17 cellular contexts compared by ENCODE assay signal in genomic region chr20:11231742-11232141, GRCh38.
DNase-seq lines count a peak whose midpoint lies in the region; ATAC-seq, FAIRE-seq and TF ChIP-seq lines count a peak whose summit lies in the region.
"Had no signal": no experiment of that assay in that cellular context is flagged by ENCODE, and none has a peak within 500 bp of the region (broad histone marks: within the 10 kb centered on the region; RNA-seq: fewer than 3 reads in every experiment).

No MANE protein-coding gene starts in this region.

- H3K27ac ChIP-seq in right cardiac atrium (ENCODE audit: low read length) (no peak overlapping the region), heart right ventricle (no peak overlapping the region), GM12878 (ENCODE audit: control insufficient read depth, insufficient read depth) (no peak overlapping the region), mesendoderm (ENCODE audit: low read depth, low read length) (no peak overlapping the region), substantia nigra (ENCODE audit: low read depth, low read length, poor library complexity, severe bottlenecking) (peak overlapping the region; percentile 27)
- H3K27ac ChIP-seq: C4-2B, KMS-11 had no signal

- H3K27me3 ChIP-seq in right cardiac atrium (ENCODE audit: control insufficient read depth, insufficient read depth): no peaks in the 10 kb centered on the region
- no peaks in the 10 kb centered on the region for H3K27me3 ChIP-seq in heart right ventricle
- H3K27me3 ChIP-seq in GM12878 (replicated peaks in 1 of 2; ENCODE audit: control insufficient read depth in 2 of 2, insufficient read depth in 2 of 2, low read length in 1 of 2): no peaks in the 10 kb centered on the region
- no peaks in the 10 kb centered on the region for H3K27me3 ChIP-seq in mesendoderm (ENCODE audit: insufficient read depth, low read length, poor library complexity)

- SMC1A ChIA-PET in GM12878 (lab: Charles Lee; ENCODE audit: uncharacterized antibody, unreplicated experiment): interaction anchor here (1.0 to 2.9 kb wide), 8 partner anchors 9 to 73 kb away, joined by 3 to 16 read pairs (median 4); no protein-coding TSS in a partner anchor

- DNase-seq in right cardiac atrium (peak in 2 of 3 donors; percentile 31 to 33), heart right ventricle (no peak), GM12878 (ENCODE audit: low read depth, low spot score) (no peak), mesendoderm (no peak), substantia nigra (lab: John Stamatoyannopoulos, UW) (peak in 14 of 49 donors; percentile 4 to 44 (median 20)), DMS53 (lab: John Stamatoyannopoulos, UW) (no peak), cortex of kidney (lab: John Stamatoyannopoulos, UW) (no peak), COLO829 (ENCODE audit: low spot score) (no peak)
- DNase-seq: H7; MM.1S; NCI-H1105; NCI-H187 treated with DMSO at 0.1 percent for 48 hours; NCI-H526; NK-92 treated with Interleukin-12 subunit alpha and Interleukin-12 subunit beta, amount 100 ng/mL, for 24 hours had no signal

- POLR2A ChIA-PET in GM12878 (lab: Charles Lee): interaction anchor here (0.7 kb wide), 1 partner anchor 17 kb away, joined by 3 read pairs; no protein-coding TSS in a partner anchor

- H2BK120ac ChIP-seq in mesendoderm (ENCODE audit: low read depth, low read length): peak overlapping the region; percentile 17

- no peak for ATAC-seq in right cardiac atrium
- no peak for ATAC-seq in heart right ventricle
- ATAC-seq in GM12878: peak; percentile 74

- H4K8ac ChIP-seq in mesendoderm (ENCODE audit: low read depth, low read length): no peak overlapping the region

- no peak for TF ChIP-seq EP300 in GM12878 (IDR thresholded peaks at IDR 0.05; ENCODE audit: borderline replicate concordance in 1 of 2, control insufficient read depth in 1 of 2, low read depth in 2 of 2, low read length in 2 of 2)

- no peak overlapping the region for H2AK5ac ChIP-seq in mesendoderm (ENCODE audit: low read length)

- CTCF ChIA-PET in GM12878 (lab: Yijun Ruan, JAX): interaction anchor here (0.7 to 1.9 kb wide), 10 partner anchors 10 to 43 kb away, joined by 3 to 7 read pairs (median 4); no protein-coding TSS in a partner anchor

- RAD21 ChIA-PET in GM12878 (lab: Charles Lee; ENCODE audit: unreplicated experiment): interaction anchor here (0.9 to 2.9 kb wide), 3 partner anchors 10 to 36 kb away, joined by 5 to 12 read pairs (median 7); no protein-coding TSS in a partner anchor

- no peak overlapping the region for H2BK15ac ChIP-seq in mesendoderm (replicated peaks; ENCODE audit: low read depth)

- in situ Hi-C loops in GM12878 (cut with MboI): no loop called here

- no peak overlapping the region for H3K23ac ChIP-seq in mesendoderm (ENCODE audit: low read length)

- peaks cover 8% of the 10 kb centered on the region for H3K4me1 ChIP-seq in right cardiac atrium (ENCODE audit: control insufficient read depth, insufficient read depth, low read length)
- H3K4me1 ChIP-seq in heart right ventricle: peaks cover 5 to 44% (median 20%) of the 10 kb centered on the region in 9 donors
- H3K4me1 ChIP-seq in GM12878 (ENCODE audit: control insufficient read depth, insufficient read depth, low read length): peaks cover 15% of the 10 kb centered on the region
- H3K4me1 ChIP-seq in mesendoderm (ENCODE audit: control insufficient read depth, low read depth, low read length): peaks cover 17% of the 10 kb centered on the region

- TF ChIP-seq CTCF in heart right ventricle (IDR thresholded peaks at IDR 0.05): no peak
- peak in 1 of 3 experiments; percentile 22; a peak in 2 of 6 replicates for TF ChIP-seq CTCF in GM12878 (IDR thresholded peaks at IDR 0.05 in 2 of 3, conservative IDR thresholded peaks at IDR 0.05 in 1 of 3; ENCODE audit: control insufficient read depth in 2 of 3, extremely low read depth in 1 of 3, insufficient read depth in 1 of 3, low read depth in 3 of 3, low read length in 3 of 3)

- H3K9me3 ChIP-seq in right cardiac atrium (ENCODE audit: control insufficient read depth, low read length): no peaks in the 10 kb centered on the region
- H3K9me3 ChIP-seq in heart right ventricle: no peaks in the 10 kb centered on the region
- no peaks in the 10 kb centered on the region for H3K9me3 ChIP-seq in GM12878 (replicated peaks; ENCODE audit: control insufficient read depth, insufficient read depth, low read length)

- H3K36me3 ChIP-seq in heart right ventricle: no peaks in the 10 kb centered on the region
- no peaks in the 10 kb centered on the region for H3K36me3 ChIP-seq in GM12878 (ENCODE audit: control insufficient read depth in 2 of 2, insufficient read depth in 2 of 2, low read length in 1 of 2)
- no peaks in the 10 kb centered on the region for H3K36me3 ChIP-seq in mesendoderm (ENCODE audit: control insufficient read depth, insufficient read depth, low read length)

- TF ChIP-seq RAD21 in GM12878 (IDR thresholded peaks at IDR 0.05; ENCODE audit: insufficient read depth, low read depth, low read length): peak; percentile 28; the same call in 1 of the 2 replicates

- H3K79me2 ChIP-seq in GM12878 (ENCODE audit: control insufficient read depth, insufficient read depth, low read length) (no peaks in the 10 kb centered on the region), mesendoderm (ENCODE audit: control insufficient read depth, insufficient read depth, low read length) (no peaks in the 10 kb centered on the region)

- H3K4me2 ChIP-seq in GM12878 (ENCODE audit: control insufficient read depth, insufficient read depth) (no peak overlapping the region), mesendoderm (ENCODE audit: low read length) (no peak overlapping the region)
- H3K4me2 ChIP-seq: KMS-11 had no signal

- no TSS peak for BruUV-seq in GM12878 (replicated peaks; lab: Mats Ljungman, UMichigan)

- H3K4ac ChIP-seq in mesendoderm (ENCODE audit: low read depth, low read length): no peak overlapping the region

- no peak overlapping the region for H3K18ac ChIP-seq in mesendoderm (ENCODE audit: low read length)

- H3K4me3 ChIP-seq in right cardiac atrium (ENCODE audit: low read length): no peak overlapping the region
- H3K4me3 ChIP-seq in heart right ventricle: no peak overlapping the region
- H3K4me3 ChIP-seq in GM12878: no peak overlapping the region
- H3K4me3 ChIP-seq in mesendoderm (ENCODE audit: low read length): no peak overlapping the region
- H3K4me3 ChIP-seq: SK-N-MC had no signal

- no peak overlapping the region for H2BK5ac ChIP-seq in mesendoderm (ENCODE audit: low read length)

- H2AFZ ChIP-seq in GM12878 (ENCODE audit: control insufficient read depth, low read depth, low read length): no peak overlapping the region

- no peaks in the 10 kb centered on the region for H4K20me1 ChIP-seq in GM12878 (ENCODE audit: control insufficient read depth, insufficient read depth)

- 84% methylated on average over 4 of the region's 4 CpGs for WGBS in right cardiac atrium
- 95% methylated on average over 4 of the region's 4 CpGs for WGBS in heart right ventricle, 2 donors
- WGBS in GM12878 (ENCODE audit: insufficient coverage, insufficient replicate concordance, low lambda C conversion rate, missing lambda C conversion rate): 37% methylated on average over 4 of the region's 4 CpGs
- WGBS in mesendoderm (ENCODE audit: extremely low coverage, insufficient coverage, low lambda C conversion rate): no CpG with 5 or more reads among the region's 4 CpGs

- H3K56ac ChIP-seq in mesendoderm (ENCODE audit: low read length): peak overlapping the region; percentile 12

- no peak for FAIRE-seq in GM12878 (lab: Jason Lieb, UNC)

- intact Hi-C loops in right cardiac atrium (cut with DNase I): no loop called here
- intact Hi-C loops in heart right ventricle (cut with DNase I): no loop called here
- intact Hi-C loops in GM12878 (cut with micrococcal nuclease; ENCODE audit: unreplicated experiment): no loop called here

- no peak overlapping the region for H3K9ac ChIP-seq in GM12878 (ENCODE audit: control insufficient read depth, insufficient read depth, low read length)
- H3K9ac ChIP-seq in mesendoderm (ENCODE audit: low read length): no peak overlapping the region
- H3K9ac ChIP-seq: KMS-11 had no signal

- no peak for TF ChIP-seq POLR2A in GM12878 (IDR thresholded peaks at IDR 0.05; ENCODE audit: low read depth, low read length)

- no peak overlapping the region for H4K5ac ChIP-seq in mesendoderm (ENCODE audit: low read length)

- no peaks in the 10 kb centered on the region for H3K79me1 ChIP-seq in mesendoderm (ENCODE audit: low read length)

TF ChIP-seq in GM12878, 131 proteins besides CTCF, POLR2A, EP300 and RAD21 (continues in another document):
- TF ChIP-seq E4F1 (IDR thresholded peaks at IDR 0.05; ENCODE audit: borderline replicate concordance, partially characterized antibody): no peak
- TF ChIP-seq CBX5 (IDR thresholded peaks at IDR 0.05; ENCODE audit: low read depth): no peak
- peak; percentile 53 for TF ChIP-seq RAD51 (IDR thresholded peaks at IDR 0.05)
- TF ChIP-seq RCOR1 (conservative IDR thresholded peaks at IDR 0.05; ENCODE audit: low read depth, low read length): no peak
- no peak for TF ChIP-seq SUZ12 (IDR thresholded peaks at IDR 0.05; ENCODE audit: unreplicated experiment)
- TF ChIP-seq POU2F2 (IDR thresholded peaks at IDR 0.05; ENCODE audit: borderline replicate concordance, low read depth, low read length): 0 out of 3 replicates have a peak, but pooled peaks have one; percentile 40
- TF ChIP-seq IKZF2 (IDR thresholded peaks at IDR 0.05): no peak
- no peak for TF ChIP-seq BRCA1 (IDR thresholded peaks at IDR 0.05; ENCODE audit: low read depth, low read length)
- TF ChIP-seq MAX (IDR thresholded peaks at IDR 0.05; ENCODE audit: low read depth, low read length): no peak
- no peak for TF ChIP-seq SP1 (IDR thresholded peaks at IDR 0.05; ENCODE audit: low read depth, low read length)

Comparison
In these comparisons a context has a peak if more than half of its experiments do, and no peak if none do; other contexts are left out.
1. DNase-seq: peak in right cardiac atrium (2 of 3); none in heart right ventricle (0 of 2), GM12878 (single experiment), mesendoderm (single experiment), DMS53 (single experiment), cortex of kidney (single experiment) and COLO829 (single experiment).